ENCODE assay signal across 1 cellular context in the genomic region with DNA sequence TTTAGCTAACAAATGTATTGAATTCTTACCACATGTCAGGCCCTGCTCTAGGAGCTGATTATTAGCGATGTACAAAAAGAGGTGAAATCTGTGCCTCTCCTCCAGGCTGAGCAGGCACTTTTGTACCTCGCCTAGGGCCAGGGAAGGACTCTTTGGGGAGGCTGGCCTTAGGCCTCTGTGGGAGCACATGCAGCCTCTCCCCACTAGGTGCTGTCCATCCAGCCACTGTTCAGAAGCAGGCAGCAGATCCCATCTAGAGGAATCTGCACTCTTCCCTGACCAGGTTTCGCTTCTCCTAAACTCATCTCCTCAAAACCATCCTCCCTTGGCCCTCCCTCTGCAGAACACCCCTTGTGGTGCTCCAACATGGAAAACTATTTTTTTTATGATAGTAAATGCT.
TF ChIP-seq lines count a peak whose summit lies in the region.

No MANE protein-coding gene starts in this region.

TF ChIP-seq in A549, 52 proteins besides CTCF, POLR2A, EP300 and RAD21 (continued from another document):
- TF ChIP-seq KDM5A (IDR thresholded peaks at IDR 0.05) (no peak), PBX3 (IDR thresholded peaks at IDR 0.05) (no peak), ZC3H11A (IDR thresholded peaks at IDR 0.05) (no peak), MAZ (IDR thresholded peaks at IDR 0.05; ENCODE audit: borderline replicate concordance, low read depth, low read length) (no peak)
